ENCODE assay signal across 40 cellular contexts in genomic region chr3:191518861-191519260, GRCh38. TPM values are rescaled to one million over a fixed set of nuclear protein-coding genes. Genes with fewer than 3 reads are reported as not detected.
"Had no signal": no experiment of that assay in that cellular context is flagged by ENCODE, and none has a peak within 500 bp of the region (broad histone marks: within the 10 kb centered on the region; RNA-seq: fewer than 3 reads in every experiment).

No MANE protein-coding gene starts in this region.

- H3K4me3 Mint-ChIP-seq: activated CD4-positive, alpha-beta memory T cell treated with anti-CD3 and anti-CD28 coated beads for 36 hours; activated CD4-positive, alpha-beta T cell treated with anti-CD3 and anti-CD28 coated beads for 36 hours; activated CD8-positive, alpha-beta T cell treated with anti-CD3 and anti-CD28 coated beads for 36 hours; activated naive CD4-positive, alpha-beta T cell treated with anti-CD3 and anti-CD28 coated beads for 36 hours; activated naive CD8-positive, alpha-beta T cell treated with anti-CD3 and anti-CD28 coated beads for 36 hours; activated T-cell treated with anti-CD3 and anti-CD28 coated beads, Interleukin-2, amount 50 U/mL, for 4 hours; activated T-cell treated with anti-CD3 and anti-CD28 coated beads, Interleukin-2, amount 50 U/mL, for 72 hours; activated T-helper 1 cell treated with anti-CD3 and anti-CD28 coated beads, Interleukin-12 subunit alpha, Interleukin-12 subunit beta, Interleukin-2, Interleukin-4 antibody, amounts not matched to agents 30 ng/mL and 10 ng/mL and 1 ng/mL, durations not matched to agents 14 hours and 24 hours and 36 hours; activated T-helper 17 cell treated with anti-CD3 and anti-CD28 coated beads, Interleukin-2, amount 50 U/mL, for 72 hours; T-helper 1 cell treated with Interleukin-12 subunit alpha and Interleukin-12 subunit beta and Interleukin-4 antibody, amounts not matched to agents 30 μg/mL and 1 μg/mL, for 36 hours; T-helper 2 cell treated with Interferon-gamma antibody and Interleukin-4, amounts not matched to agents 5 μg/mL and 100 μg/mL, for 36 hours; WTC11 had no signal

- H3K27me3 ChIP-seq: adrenal gland, body of pancreas, brain microvascular endothelial cell, breast epithelium had no signal

- H3K27ac ChIP-seq: adrenal gland, body of pancreas, brain microvascular endothelial cell, breast epithelium, WERI-Rb-1 had no signal

- H3K9me3 ChIP-seq: adrenal gland, body of pancreas, breast epithelium had no signal

- H3K27me3 Mint-ChIP-seq: activated CD4-positive, alpha-beta memory T cell treated with anti-CD3 and anti-CD28 coated beads for 36 hours; activated CD4-positive, alpha-beta T cell treated with anti-CD3 and anti-CD28 coated beads for 36 hours; activated CD8-positive, alpha-beta T cell treated with anti-CD3 and anti-CD28 coated beads for 36 hours; activated naive CD8-positive, alpha-beta T cell treated with anti-CD3 and anti-CD28 coated beads for 36 hours; activated T-helper 17 cell treated with anti-CD3 and anti-CD28 coated beads, Interleukin-2, amount 50 U/mL, for 72 hours had no signal

- H3K36me3 ChIP-seq: adrenal gland, brain microvascular endothelial cell, breast epithelium, WERI-Rb-1 had no signal

- FAIRE-seq: astrocyte, colon had no signal

- H3K36me3 Mint-ChIP-seq: activated CD4-positive, alpha-beta memory T cell treated with anti-CD3 and anti-CD28 coated beads for 36 hours; activated naive CD4-positive, alpha-beta T cell treated with anti-CD3 and anti-CD28 coated beads, Interleukin-2, amount 50 U/mL, for 72 hours; activated naive CD8-positive, alpha-beta T cell treated with anti-CD3 and anti-CD28 coated beads for 36 hours; WTC11 had no signal

- H3K4me1 Mint-ChIP-seq: activated CD4-positive, alpha-beta T cell treated with anti-CD3 and anti-CD28 coated beads for 36 hours; activated naive CD8-positive, alpha-beta T cell treated with anti-CD3 and anti-CD28 coated beads for 36 hours; activated T-helper 17 cell treated with anti-CD3 and anti-CD28 coated beads, Interleukin-2, amount 50 U/mL, for 72 hours had no signal

- H3K4me1 ChIP-seq: adrenal gland, body of pancreas, breast epithelium had no signal

- H3K9me3 Mint-ChIP-seq: activated CD4-positive, alpha-beta memory T cell treated with anti-CD3 and anti-CD28 coated beads for 36 hours; activated naive CD4-positive, alpha-beta T cell treated with anti-CD3 and anti-CD28 coated beads, Interleukin-2, amount 50 U/mL, for 72 hours; activated naive CD8-positive, alpha-beta T cell treated with anti-CD3 and anti-CD28 coated beads for 36 hours; activated T-helper 1 cell treated with anti-CD3 and anti-CD28 coated beads, Interleukin-12 subunit alpha, Interleukin-12 subunit beta, Interleukin-2, Interleukin-4 antibody, amounts not matched to agents 30 ng/mL and 10 ng/mL and 1 ng/mL, durations not matched to agents 14 hours and 24 hours and 36 hours; activated T-helper 17 cell treated with anti-CD3 and anti-CD28 coated beads, Interleukin-2, amount 50 U/mL, for 72 hours; T-helper 2 cell treated with Interferon-gamma antibody and Interleukin-4, amounts not matched to agents 5 μg/mL and 100 μg/mL, for 36 hours; WTC11 had no signal

- DNase-seq: activated CD4-positive, alpha-beta memory T cell treated with anti-CD3 and anti-CD28 coated beads for 36 hours; activated CD4-positive, alpha-beta T cell treated with anti-CD3 and anti-CD28 coated beads for 1 hour; activated CD4-positive, alpha-beta T cell treated with anti-CD3 and anti-CD28 coated beads for 36 hours; activated CD4-positive, alpha-beta T cell treated with anti-CD3 and anti-CD28 coated beads for 48 hours; activated CD4-positive, alpha-beta T cell treated with anti-CD3 and anti-CD28 coated beads, Interleukin-2, amount 50 U/mL, for 1 hour; activated CD4-positive, alpha-beta T cell treated with anti-CD3 and anti-CD28 coated beads, Interleukin-2, amount 50 U/mL, for 4 hours; activated CD4-positive, CD25-positive, alpha-beta regulatory T cell; activated CD8-positive, alpha-beta memory T cell treated with anti-CD3 and anti-CD28 coated beads, Interleukin-2, amount 50 U/mL, for 4 hours; activated CD8-positive, alpha-beta T cell treated with anti-CD3 and anti-CD28 coated beads for 36 hours; activated effector memory CD4-positive, alpha-beta T cell treated with anti-CD3 and anti-CD28 coated beads, Interleukin-2, amount 50 U/mL, for 16 hours; activated gamma-delta T cell treated with Interleukin-2 at 50 U/mL for 16 hours; activated naive CD4-positive, alpha-beta T cell; activated naive CD4-positive, alpha-beta T cell treated with anti-CD3 and anti-CD28 coated beads for 36 hours; activated naive CD4-positive, alpha-beta T cell treated with anti-CD3 and anti-CD28 coated beads, Interleukin-2, amount 50 U/mL, for 16 hours; activated naive CD8-positive, alpha-beta T cell treated with anti-CD3 and anti-CD28 coated beads for 36 hours; activated T-cell treated with anti-CD3 and anti-CD28 coated beads for 4 hours; activated T-cell treated with anti-CD3 and anti-CD28 coated beads, Interleukin-2, amount 50 U/mL, for 1 hour; activated T-cell treated with anti-CD3 and anti-CD28 coated beads, Interleukin-2, amount 50 U/mL, for 4 hours; activated T-cell treated with anti-CD3 and anti-CD28 coated beads, Interleukin-2, amount 50 U/mL, for 72 hours; adrenal gland; amniotic stem cell; aorta; body of pancreas; brain microvascular endothelial cell; central memory CD4-positive, alpha-beta T cell; T-helper 2 cell; T-helper 9 cell; WERI-Rb-1 had no signal

- H3K27ac Mint-ChIP-seq: activated CD4-positive, alpha-beta memory T cell treated with anti-CD3 and anti-CD28 coated beads for 36 hours; activated CD4-positive, alpha-beta T cell treated with anti-CD3 and anti-CD28 coated beads for 36 hours; activated CD8-positive, alpha-beta T cell treated with anti-CD3 and anti-CD28 coated beads for 36 hours; activated naive CD4-positive, alpha-beta T cell treated with anti-CD3 and anti-CD28 coated beads for 36 hours; activated naive CD4-positive, alpha-beta T cell treated with anti-CD3 and anti-CD28 coated beads, Interleukin-2, amount 50 U/mL, for 72 hours; activated naive CD8-positive, alpha-beta T cell treated with anti-CD3 and anti-CD28 coated beads for 36 hours; activated T-cell treated with anti-CD3 and anti-CD28 coated beads, Interleukin-2, amount 50 U/mL, for 72 hours; activated T-helper 1 cell treated with anti-CD3 and anti-CD28 coated beads, Interleukin-12 subunit alpha, Interleukin-12 subunit beta, Interleukin-2, Interleukin-4 antibody, amounts not matched to agents 30 ng/mL and 10 ng/mL and 1 ng/mL, durations not matched to agents 14 hours and 24 hours and 36 hours; activated T-helper 17 cell treated with anti-CD3 and anti-CD28 coated beads, Interleukin-2, amount 50 U/mL, for 72 hours; T-helper 1 cell treated with Interleukin-12 subunit alpha and Interleukin-12 subunit beta and Interleukin-4 antibody, amounts not matched to agents 30 μg/mL and 1 μg/mL, for 36 hours; T-helper 2 cell treated with Interferon-gamma antibody and Interleukin-4, amounts not matched to agents 5 μg/mL and 100 μg/mL, for 36 hours; WTC11 had no signal

- H3K4me3 ChIP-seq: adrenal gland, body of pancreas, breast epithelium had no signal

RNA-seq across cellular contexts. Expression of gene PYDC2, which starts 57.9 kb away (rescaled TPM):
- total RNA-seq: activated CD4-positive, alpha-beta memory T cell treated with anti-CD3 and anti-CD28 coated beads for 36 hours; activated CD4-positive, alpha-beta T cell treated with anti-CD3 and anti-CD28 coated beads for 36 hours; activated CD8-positive, alpha-beta memory T cell treated with anti-CD3 and anti-CD28 coated beads for 36 hours; activated CD8-positive, alpha-beta T cell treated with anti-CD3 and anti-CD28 coated beads for 36 hours; activated naive CD4-positive, alpha-beta T cell treated with anti-CD3 and anti-CD28 coated beads for 36 hours; activated naive CD4-positive, alpha-beta T cell treated with anti-CD3 and anti-CD28 coated beads, Interleukin-2, amount 50 U/mL, for 72 hours; activated naive CD8-positive, alpha-beta T cell treated with anti-CD3 and anti-CD28 coated beads for 36 hours; activated T-cell treated with anti-CD3 and anti-CD28 coated beads, Interleukin-2, amount 50 U/mL, for 4 hours; activated T-cell treated with anti-CD3 and anti-CD28 coated beads, Interleukin-2, amount 50 U/mL, for 72 hours; activated T-helper 1 cell treated with anti-CD3 and anti-CD28 coated beads, Interleukin-12 subunit alpha, Interleukin-12 subunit beta, Interleukin-2, Interleukin-4 antibody, amounts not matched to agents 30 ng/mL and 10 ng/mL and 1 ng/mL, durations not matched to agents 14 hours and 24 hours and 36 hours; activated T-helper 17 cell treated with anti-CD3 and anti-CD28 coated beads, Interleukin-2, amount 50 U/mL, for 72 hours; aorta; astrocyte; body of pancreas; breast epithelium; cardiac septum; cerebellum; WTC11 had no signal
- polyA plus RNA-seq: adrenal gland, aorta had no signal
